Comparison of ENCODE assay signal across 1 cellular context in the genomic region with DNA sequence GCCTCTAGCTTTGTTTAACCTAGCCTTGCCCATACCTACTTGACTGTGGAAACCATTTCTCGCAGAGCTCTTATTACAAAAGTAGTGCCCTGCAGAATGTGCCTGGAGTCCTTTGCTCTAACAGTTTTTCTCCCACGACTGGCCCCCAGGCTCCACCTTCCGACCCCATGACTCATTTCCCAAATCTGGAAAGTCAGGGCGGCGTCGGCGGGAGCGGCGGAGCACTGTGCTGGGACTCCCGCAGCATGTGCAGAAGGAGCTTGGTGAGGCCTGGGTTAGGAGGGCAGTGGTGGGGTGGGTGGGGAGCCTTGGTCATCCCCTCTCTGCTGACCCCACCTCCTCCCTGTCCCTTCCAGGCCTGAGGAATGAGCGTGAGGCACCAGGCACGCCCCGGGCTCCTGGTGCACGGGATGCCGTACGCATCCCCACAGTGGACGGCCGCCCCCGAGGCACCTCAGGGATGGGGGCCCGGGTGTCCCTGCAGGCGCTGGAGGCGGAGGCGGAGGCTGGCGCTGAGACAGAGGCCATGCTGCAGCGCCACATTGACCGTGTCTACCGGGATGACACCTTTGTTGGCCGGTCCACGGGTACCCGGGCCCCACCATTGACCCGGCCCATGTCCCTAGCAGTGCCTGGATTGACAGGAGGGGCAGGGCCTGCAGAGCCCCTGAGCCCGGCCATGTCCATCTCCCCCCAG.
A peak's percentile ranks its signal among the peaks of the same experiment; 100 is the strongest.
TF ChIP-seq lines count a peak whose summit lies in the region.

No MANE protein-coding gene starts in this region.

TF ChIP-seq in K562, 482 proteins besides CTCF, POLR2A, EP300 and RAD21 (continues in another document):
- TF ChIP-seq SREBF2 (CRISPR knock-in tag; IDR thresholded peaks at IDR 0.05) (no peak), ZNF41 (CRISPR knock-in tag; conservative IDR thresholded peaks at IDR 0.05) (no peak), NUFIP1 (IDR thresholded peaks at IDR 0.05; ENCODE audit: partially characterized antibody) (no peak), ZNF57 (CRISPR knock-in tag; IDR thresholded peaks at IDR 0.05) (no peak), SLC30A9 (CRISPR knock-in tag; IDR thresholded peaks at IDR 0.05) (no peak), HNRNPLL (IDR thresholded peaks at IDR 0.05; ENCODE audit: low read depth, low read length, poor library complexity, severe bottlenecking) (no peak), FOSL1 (tag; conservative IDR thresholded peaks at IDR 0.05) (peak; percentile 86), CBX8 (IDR thresholded peaks at IDR 0.05; ENCODE audit: borderline replicate concordance, extremely low read depth, low read depth, low read length, poor library complexity, severe bottlenecking) (no peak), RCOR1 (IDR thresholded peaks at IDR 0.05; ENCODE audit: borderline replicate concordance in 1 of 2, low read depth in 2 of 2, low read length in 2 of 2) (0 out of 4 replicates have a peak, but pooled peaks of 1 of the 2 experiments have one; percentile 1), NR4A1 (CRISPR knock-in tag; IDR thresholded peaks at IDR 0.05) (no peak), NR4A1 (tag; IDR thresholded peaks at IDR 0.05) (no peak), BRF1 (IDR thresholded peaks at IDR 0.05; ENCODE audit: borderline replicate concordance, extremely low read depth, insufficient read length) (no peak), HDAC1 (IDR thresholded peaks at IDR 0.05) (no peak), TOE1 (IDR thresholded peaks at IDR 0.05; ENCODE audit: borderline replicate concordance) (no peak), TOE1 (CRISPR knock-in tag; IDR thresholded peaks at IDR 0.05; ENCODE audit: borderline replicate concordance, low read depth) (no peak), SPI1 (IDR thresholded peaks at IDR 0.05; ENCODE audit: borderline replicate concordance, low read depth, low read length) (no peak), RFX5 (IDR thresholded peaks at IDR 0.05; ENCODE audit: low read depth, low read length) (no peak), FIP1L1 (IDR thresholded peaks at IDR 0.05; ENCODE audit: low read depth, low read length, poor library complexity, severe bottlenecking) (peak; percentile 51), RUNX1 (IDR thresholded peaks at IDR 0.05; ENCODE audit: low read depth) (no peak), RAD51 (IDR thresholded peaks at IDR 0.05; ENCODE audit: borderline replicate concordance, low read depth) (no peak), CHD4 (IDR thresholded peaks at IDR 0.05; ENCODE audit: insufficient read depth, insufficient replicate concordance, low read depth, low read length, poor library complexity, severe bottlenecking) (no peak), EZH2 (IDR thresholded peaks at IDR 0.05; ENCODE audit: borderline replicate concordance, low read depth, low read length) (no peak), STAT5B (CRISPR knock-in tag; IDR thresholded peaks at IDR 0.05) (no peak), BCOR (IDR thresholded peaks at IDR 0.05) (no peak), PML (IDR thresholded peaks at IDR 0.05; ENCODE audit: low read length) (no peak), KDM2B (CRISPR knock-in tag; IDR thresholded peaks at IDR 0.05) (no peak), FOXK2 (conservative IDR thresholded peaks at IDR 0.05 in 1 of 2, IDR thresholded peaks at IDR 0.05 in 1 of 2; ENCODE audit: low read depth in 2 of 2) (no peak), NCOA2 (IDR thresholded peaks at IDR 0.05; ENCODE audit: partially characterized antibody in 2 of 2) (no peak), SP1 (CRISPR knock-in tag; IDR thresholded peaks at IDR 0.05) (0 out of 2 replicates have a peak, but pooled peaks have one; percentile 4), MEF2A (IDR thresholded peaks at IDR 0.05; ENCODE audit: control insufficient read depth, low read depth, low read length) (peak; percentile 74), ATF7 (IDR thresholded peaks at IDR 0.05) (no peak), BRCA1 (IDR thresholded peaks at IDR 0.05) (no peak), BRCA1 (CRISPR knock-in tag; IDR thresholded peaks at IDR 0.05) (no peak), TEAD4 (IDR thresholded peaks at IDR 0.05; ENCODE audit: low read length) (no peak), TEAD4 (CRISPR knock-in tag; IDR thresholded peaks at IDR 0.05; ENCODE audit: borderline replicate concordance) (no peak), HMG20B (CRISPR knock-in tag; IDR thresholded peaks at IDR 0.05) (no peak), TAF15 (IDR thresholded peaks at IDR 0.05; ENCODE audit: low read depth, low read length) (no peak), ZNF717 (CRISPR knock-in tag; IDR thresholded peaks at IDR 0.05) (no peak), HEY1 (CRISPR knock-in tag; IDR thresholded peaks at IDR 0.05; ENCODE audit: borderline replicate concordance) (no peak), PTTG1 (tag; IDR thresholded peaks at IDR 0.05; ENCODE audit: low read depth) (no peak), NCOA1 (IDR thresholded peaks at IDR 0.05; ENCODE audit: low read depth) (no peak), POLR2G (IDR thresholded peaks at IDR 0.05; ENCODE audit: low read depth, low read length) (peak; percentile 8; the same call in 1 of the 2 replicates), EGR1 (conservative IDR thresholded peaks at IDR 0.05) (peak; percentile 51), XRCC4 (IDR thresholded peaks at IDR 0.05; ENCODE audit: extremely low read depth, insufficient read depth, insufficient read length) (no peak), RBM14 (IDR thresholded peaks at IDR 0.05; ENCODE audit: borderline replicate concordance, insufficient read depth, low read depth, low read length) (no peak), LCOR (CRISPR knock-in tag; IDR thresholded peaks at IDR 0.05) (0 out of 2 replicates have a peak, but pooled peaks have one; percentile 30), GTF2A2 (tag; IDR thresholded peaks at IDR 0.05) (no peak), JUN (IDR thresholded peaks at IDR 0.05; ENCODE audit: borderline replicate concordance, low read depth, low read length) (peak; percentile 70; the same call in 1 of the 2 replicates), JUN (CRISPR knock-in tag; IDR thresholded peaks at IDR 0.05; ENCODE audit: borderline replicate concordance) (no peak), EP400 (IDR thresholded peaks at IDR 0.05) (no peak), ZNF766 (CRISPR knock-in tag; conservative IDR thresholded peaks at IDR 0.05) (no peak), DMBX1 (CRISPR knock-in tag; IDR thresholded peaks at IDR 0.05; ENCODE audit: borderline replicate concordance) (no peak), NFIC (IDR thresholded peaks at IDR 0.05) (no peak), CCNT2 (IDR thresholded peaks at IDR 0.05; ENCODE audit: borderline replicate concordance, extremely low read depth, insufficient read length, low read depth, low read length) (peak; percentile 1), ETV5 (CRISPR knock-in tag; IDR thresholded peaks at IDR 0.05; ENCODE audit: low read depth) (no peak), ESRRB (CRISPR knock-in tag; IDR thresholded peaks at IDR 0.05; ENCODE audit: borderline replicate concordance) (no peak), CHCHD3 (CRISPR knock-in tag; IDR thresholded peaks at IDR 0.05) (no peak), TEAD1 (CRISPR knock-in tag; IDR thresholded peaks at IDR 0.05) (no peak), JUND (IDR thresholded peaks at IDR 0.05; ENCODE audit: borderline replicate concordance, low read depth, low read length) (peak; percentile 74), JUND (tag; IDR thresholded peaks at IDR 0.05; ENCODE audit: borderline replicate concordance, low read depth, low read length) (no peak; the same call in 2 of the 3 replicates)
- TF ChIP-seq, protein P1, sequence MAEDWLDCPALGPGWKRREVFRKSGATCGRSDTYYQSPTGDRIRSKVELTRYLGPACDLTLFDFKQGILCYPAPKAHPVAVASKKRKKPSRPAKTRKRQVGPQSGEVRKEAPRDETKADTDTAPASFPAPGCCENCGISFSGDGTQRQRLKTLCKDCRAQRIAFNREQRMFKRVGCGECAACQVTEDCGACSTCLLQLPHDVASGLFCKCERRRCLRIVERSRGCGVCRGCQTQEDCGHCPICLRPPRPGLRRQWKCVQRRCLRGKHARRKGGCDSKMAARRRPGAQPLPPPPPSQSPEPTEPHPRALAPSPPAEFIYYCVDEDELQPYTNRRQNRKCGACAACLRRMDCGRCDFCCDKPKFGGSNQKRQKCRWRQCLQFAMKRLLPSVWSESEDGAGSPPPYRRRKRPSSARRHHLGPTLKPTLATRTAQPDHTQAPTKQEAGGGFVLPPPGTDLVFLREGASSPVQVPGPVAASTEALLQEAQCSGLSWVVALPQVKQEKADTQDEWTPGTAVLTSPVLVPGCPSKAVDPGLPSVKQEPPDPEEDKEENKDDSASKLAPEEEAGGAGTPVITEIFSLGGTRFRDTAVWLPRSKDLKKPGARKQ (CRISPR knock-in tag; IDR thresholded peaks at IDR 0.05), result no peak
- TF ChIP-seq, protein P2, sequence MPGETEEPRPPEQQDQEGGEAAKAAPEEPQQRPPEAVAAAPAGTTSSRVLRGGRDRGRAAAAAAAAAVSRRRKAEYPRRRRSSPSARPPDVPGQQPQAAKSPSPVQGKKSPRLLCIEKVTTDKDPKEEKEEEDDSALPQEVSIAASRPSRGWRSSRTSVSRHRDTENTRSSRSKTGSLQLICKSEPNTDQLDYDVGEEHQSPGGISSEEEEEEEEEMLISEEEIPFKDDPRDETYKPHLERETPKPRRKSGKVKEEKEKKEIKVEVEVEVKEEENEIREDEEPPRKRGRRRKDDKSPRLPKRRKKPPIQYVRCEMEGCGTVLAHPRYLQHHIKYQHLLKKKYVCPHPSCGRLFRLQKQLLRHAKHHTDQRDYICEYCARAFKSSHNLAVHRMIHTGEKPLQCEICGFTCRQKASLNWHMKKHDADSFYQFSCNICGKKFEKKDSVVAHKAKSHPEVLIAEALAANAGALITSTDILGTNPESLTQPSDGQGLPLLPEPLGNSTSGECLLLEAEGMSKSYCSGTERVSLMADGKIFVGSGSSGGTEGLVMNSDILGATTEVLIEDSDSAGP (CRISPR knock-in tag; IDR thresholded peaks at IDR 0.05), result no peak
- TF ChIP-seq, protein P3, sequence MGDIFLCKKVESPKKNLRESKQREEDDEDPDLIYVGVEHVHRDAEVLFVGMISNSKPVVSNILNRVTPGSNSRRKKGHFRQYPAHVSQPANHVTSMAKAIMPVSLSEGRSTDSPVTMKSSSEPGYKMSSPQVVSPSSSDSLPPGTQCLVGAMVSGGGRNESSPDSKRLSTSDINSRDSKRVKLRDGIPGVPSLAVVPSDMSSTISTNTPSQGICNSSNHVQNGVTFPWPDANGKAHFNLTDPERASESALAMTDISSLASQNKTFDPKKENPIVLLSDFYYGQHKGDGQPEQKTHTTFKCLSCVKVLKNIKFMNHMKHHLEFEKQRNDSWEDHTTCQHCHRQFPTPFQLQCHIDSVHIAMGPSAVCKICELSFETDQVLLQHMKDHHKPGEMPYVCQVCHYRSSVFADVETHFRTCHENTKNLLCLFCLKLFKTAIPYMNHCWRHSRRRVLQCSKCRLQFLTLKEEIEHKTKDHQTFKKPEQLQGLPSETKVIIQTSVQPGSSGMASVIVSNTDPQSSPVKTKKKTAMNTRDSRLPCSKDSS (IDR thresholded peaks at IDR 0.05; ENCODE audit: low read depth, partially characterized antibody), result no peak
- TF ChIP-seq, protein P4, sequence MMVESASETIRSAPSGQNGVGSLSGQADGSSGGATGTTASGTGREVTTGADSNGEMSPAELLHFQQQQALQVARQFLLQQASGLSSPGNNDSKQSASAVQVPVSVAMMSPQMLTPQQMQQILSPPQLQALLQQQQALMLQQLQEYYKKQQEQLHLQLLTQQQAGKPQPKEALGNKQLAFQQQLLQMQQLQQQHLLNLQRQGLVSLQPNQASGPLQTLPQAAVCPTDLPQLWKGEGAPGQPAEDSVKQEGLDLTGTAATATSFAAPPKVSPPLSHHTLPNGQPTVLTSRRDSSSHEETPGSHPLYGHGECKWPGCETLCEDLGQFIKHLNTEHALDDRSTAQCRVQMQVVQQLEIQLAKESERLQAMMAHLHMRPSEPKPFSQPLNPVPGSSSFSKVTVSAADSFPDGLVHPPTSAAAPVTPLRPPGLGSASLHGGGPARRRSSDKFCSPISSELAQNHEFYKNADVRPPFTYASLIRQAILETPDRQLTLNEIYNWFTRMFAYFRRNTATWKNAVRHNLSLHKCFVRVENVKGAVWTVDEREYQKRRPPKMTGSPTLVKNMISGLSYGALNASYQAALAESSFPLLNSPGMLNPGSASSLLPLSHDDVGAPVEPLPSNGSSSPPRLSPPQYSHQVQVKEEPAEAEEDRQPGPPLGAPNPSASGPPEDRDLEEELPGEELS (CRISPR knock-in tag; IDR thresholded peaks at IDR 0.05; ENCODE audit: borderline replicate concordance), result no peak
- TF ChIP-seq, protein P5, sequence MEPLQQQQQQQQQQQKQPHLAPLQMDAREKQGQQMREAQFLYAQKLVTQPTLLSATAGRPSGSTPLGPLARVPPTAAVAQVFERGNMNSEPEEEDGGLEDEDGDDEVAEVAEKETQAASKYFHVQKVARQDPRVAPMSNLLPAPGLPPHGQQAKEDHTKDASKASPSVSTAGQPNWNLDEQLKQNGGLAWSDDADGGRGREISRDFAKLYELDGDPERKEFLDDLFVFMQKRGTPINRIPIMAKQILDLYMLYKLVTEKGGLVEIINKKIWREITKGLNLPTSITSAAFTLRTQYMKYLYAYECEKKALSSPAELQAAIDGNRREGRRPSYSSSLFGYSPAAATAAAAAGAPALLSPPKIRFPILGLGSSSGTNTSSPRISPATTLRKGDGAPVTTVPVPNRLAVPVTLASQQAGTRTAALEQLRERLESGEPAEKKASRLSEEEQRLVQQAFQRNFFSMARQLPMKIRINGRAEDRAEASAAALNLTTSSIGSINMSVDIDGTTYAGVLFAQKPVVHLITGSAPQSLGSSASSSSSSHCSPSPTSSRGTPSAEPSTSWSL (CRISPR knock-in tag; IDR thresholded peaks at IDR 0.05; ENCODE audit: borderline replicate concordance), result no peak
- TF ChIP-seq, protein P6, sequence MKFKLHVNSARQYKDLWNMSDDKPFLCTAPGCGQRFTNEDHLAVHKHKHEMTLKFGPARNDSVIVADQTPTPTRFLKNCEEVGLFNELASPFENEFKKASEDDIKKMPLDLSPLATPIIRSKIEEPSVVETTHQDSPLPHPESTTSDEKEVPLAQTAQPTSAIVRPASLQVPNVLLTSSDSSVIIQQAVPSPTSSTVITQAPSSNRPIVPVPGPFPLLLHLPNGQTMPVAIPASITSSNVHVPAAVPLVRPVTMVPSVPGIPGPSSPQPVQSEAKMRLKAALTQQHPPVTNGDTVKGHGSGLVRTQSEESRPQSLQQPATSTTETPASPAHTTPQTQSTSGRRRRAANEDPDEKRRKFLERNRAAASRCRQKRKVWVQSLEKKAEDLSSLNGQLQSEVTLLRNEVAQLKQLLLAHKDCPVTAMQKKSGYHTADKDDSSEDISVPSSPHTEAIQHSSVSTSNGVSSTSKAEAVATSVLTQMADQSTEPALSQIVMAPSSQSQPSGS (CRISPR knock-in tag; IDR thresholded peaks at IDR 0.05), result no peak
- TF ChIP-seq, protein P7, sequence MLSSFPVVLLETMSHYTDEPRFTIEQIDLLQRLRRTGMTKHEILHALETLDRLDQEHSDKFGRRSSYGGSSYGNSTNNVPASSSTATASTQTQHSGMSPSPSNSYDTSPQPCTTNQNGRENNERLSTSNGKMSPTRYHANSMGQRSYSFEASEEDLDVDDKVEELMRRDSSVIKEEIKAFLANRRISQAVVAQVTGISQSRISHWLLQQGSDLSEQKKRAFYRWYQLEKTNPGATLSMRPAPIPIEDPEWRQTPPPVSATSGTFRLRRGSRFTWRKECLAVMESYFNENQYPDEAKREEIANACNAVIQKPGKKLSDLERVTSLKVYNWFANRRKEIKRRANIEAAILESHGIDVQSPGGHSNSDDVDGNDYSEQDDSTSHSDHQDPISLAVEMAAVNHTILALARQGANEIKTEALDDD (IDR thresholded peaks at IDR 0.05), result no peak
